Comparison of ENCODE assay signal across 19 cellular contexts in genomic region chr20:50283370-50283769, GRCh38.
DNase-seq lines count a peak whose midpoint lies in the region; ATAC-seq and TF ChIP-seq lines count a peak whose summit lies in the region.
"Had no signal": no experiment of that assay in that cellular context is flagged by ENCODE, and none has a peak within 500 bp of the region (broad histone marks: within the 10 kb centered on the region; RNA-seq: fewer than 3 reads in every experiment).

No MANE protein-coding gene starts in this region.

- H4K8ac ChIP-seq in trophoblast cell (ENCODE audit: low read depth, low read length), result no peak overlapping the region

- H4K12ac ChIP-seq in trophoblast cell (ENCODE audit: low read depth, low read length), result no peak overlapping the region

- H3K36me3 ChIP-seq in trophoblast cell (ENCODE audit: control insufficient read depth in 1 of 2, insufficient read depth in 2 of 2, low read length in 2 of 2) (no peaks in the 10 kb centered on the region), vagina (no peaks in the 10 kb centered on the region)
- H3K36me3 ChIP-seq: esophagus muscularis mucosa, MG63 had no signal

- no peak overlapping the region for H2BK5ac ChIP-seq in trophoblast cell (ENCODE audit: low read depth, low read length, poor library complexity)

- H3K14ac ChIP-seq in trophoblast cell (ENCODE audit: low read length), result peak overlapping the region; percentile 31

- peak in 2 of 3 donors; percentile 8 to 57 for DNase-seq in right cardiac atrium
- DNase-seq in Right ventricle myocardium inferior (ENCODE audit: missing footprints), result no peak
- DNase-seq in coronary artery (ENCODE audit: low spot score), result no peak
- DNase-seq in trophoblast cell, result no peak
- DNase-seq in vagina (ENCODE audit: extremely low spot score in 2 of 2), result no peak
- DNase-seq in caudate nucleus (lab: John Stamatoyannopoulos, UW), result no peak
- DNase-seq in GM19240 (ENCODE audit: insufficient read length, low spot score), result no peak
- DNase-seq in ureter (ENCODE audit: low spot score), result no peak
- DNase-seq: activated effector memory CD4-positive, alpha-beta T cell treated with anti-CD3 and anti-CD28 coated beads, Interleukin-2, amount 50 U/mL, for 16 hours; H9; hypothalamus; left cardiac atrium; MG63; NCI-H2029; NCI-H524 treated with DMSO at 0.1 percent for 48 hours; SW 1271 had no signal

- peak overlapping the region; percentile 38 for H4K91ac ChIP-seq in trophoblast cell (ENCODE audit: low read depth, low read length)

- no peak overlapping the region for H3K27ac ChIP-seq in right cardiac atrium (ENCODE audit: low read length)
- peak overlapping the region; percentile 89 for H3K27ac ChIP-seq in coronary artery
- no peak overlapping the region for H3K27ac ChIP-seq in trophoblast cell (ENCODE audit: low read depth, low read length)
- H3K27ac ChIP-seq in vagina, result peak overlapping the region; percentile 95
- no peak overlapping the region for H3K27ac ChIP-seq in caudate nucleus (ENCODE audit: low read depth, low read length)
- H3K27ac ChIP-seq: VCaP had no signal

- no peaks in the 10 kb centered on the region for H3K9me3 ChIP-seq in right cardiac atrium (ENCODE audit: control insufficient read depth, low read length)
- no peaks in the 10 kb centered on the region for H3K9me3 ChIP-seq in trophoblast cell (ENCODE audit: insufficient read depth, low read depth, low read length)
- no peaks in the 10 kb centered on the region for H3K9me3 ChIP-seq in vagina
- H3K9me3 ChIP-seq: esophagus muscularis mucosa, MG63 had no signal

- no peak overlapping the region for H3K9ac ChIP-seq in trophoblast cell (ENCODE audit: low read length)

- peak overlapping the region; percentile 50 for H2AK5ac ChIP-seq in trophoblast cell (ENCODE audit: low read length)

- TF ChIP-seq CTCF in coronary artery (IDR thresholded peaks at IDR 0.05), result no peak
- no peak for TF ChIP-seq CTCF in vagina (IDR thresholded peaks at IDR 0.05)

- ATAC-seq in right cardiac atrium (no peak), Right ventricle myocardium inferior (no peak)
- ATAC-seq: GM12878 had no signal

- H3K4ac ChIP-seq in trophoblast cell (ENCODE audit: low read depth, low read length), result no peak overlapping the region

- H2BK12ac ChIP-seq in trophoblast cell (ENCODE audit: low read length), result peak overlapping the region; percentile 42

- no peak overlapping the region for H3K18ac ChIP-seq in trophoblast cell (ENCODE audit: low read length)

- H3K4me3 ChIP-seq in right cardiac atrium (ENCODE audit: low read length) (no peak overlapping the region), coronary artery (no peak overlapping the region), trophoblast cell (ENCODE audit: low read depth, low read length) (no peak overlapping the region), vagina (no peak overlapping the region)
- H3K4me3 ChIP-seq: esophagus muscularis mucosa, GM12878, MG63 had no signal

- peak overlapping the region; percentile 10 for H2BK120ac ChIP-seq in trophoblast cell (ENCODE audit: insufficient read depth, low read length, poor library complexity)

- WGBS in right cardiac atrium, result 72% methylated on average over 7 of the region's 7 CpGs
- no CpG with 5 or more reads among the region's 7 CpGs for WGBS in trophoblast cell (ENCODE audit: extremely low coverage, insufficient coverage, insufficient read length)

- TF ChIP-seq POLR2A in vagina (IDR thresholded peaks at IDR 0.05), result no peak

- H3K4me1 ChIP-seq in right cardiac atrium (ENCODE audit: control insufficient read depth, insufficient read depth, low read length) (peaks cover 9% of the 10 kb centered on the region), trophoblast cell (ENCODE audit: control insufficient read depth in 1 of 2, insufficient read depth in 2 of 2, low read length in 2 of 2) (peaks cover 6 to 16% of the 10 kb centered on the region in 2 experiments), vagina (peaks cover 84% of the 10 kb centered on the region)

- H3K79me2 ChIP-seq in trophoblast cell (ENCODE audit: control insufficient read depth, insufficient read depth, low read length, poor library complexity), result no peaks in the 10 kb centered on the region

- intact Hi-C loops in right cardiac atrium (cut with DNase I) (no loop called here), Right ventricle myocardium inferior (cut with DNase I) (loop anchor here (5.0 kb wide), 1 partner anchor 179 kb away; no protein-coding TSS in a partner anchor), vagina (cut with DNase I) (no loop called here)

- no peak overlapping the region for H3K4me2 ChIP-seq in trophoblast cell (ENCODE audit: low read length)

- H3K27me3 ChIP-seq in right cardiac atrium (ENCODE audit: control insufficient read depth, insufficient read depth) (no peaks in the 10 kb centered on the region), trophoblast cell (ENCODE audit: insufficient read depth, low read length) (no peaks in the 10 kb centered on the region), vagina (no peaks in the 10 kb centered on the region)
- H3K27me3 ChIP-seq: esophagus muscularis mucosa, MG63 had no signal

- no peak overlapping the region for H3K23ac ChIP-seq in trophoblast cell (ENCODE audit: low read length)

- peaks cover 8% of the 10 kb centered on the region for H3K79me1 ChIP-seq in trophoblast cell (ENCODE audit: low read length)

- H2AFZ ChIP-seq in trophoblast cell (ENCODE audit: insufficient read depth, low read length, poor library complexity), result no peak overlapping the region

Comparison
In these comparisons a context has a peak if more than half of its experiments do, and no peak if none do; other contexts are left out.
1. DNase-seq: peak in right cardiac atrium (2 of 3); none in Right ventricle myocardium inferior (single experiment), coronary artery (single experiment), trophoblast cell (0 of 2), vagina (0 of 2), caudate nucleus (0 of 61), GM19240 (single experiment) and ureter (single experiment).
2. H3K27ac ChIP-seq: peak in coronary artery (2 of 2) and vagina (single experiment); none in right cardiac atrium (single experiment), trophoblast cell (single experiment) and caudate nucleus (single experiment).